ENCODE assay signal across 8 cellular contexts in the genomic region with DNA sequence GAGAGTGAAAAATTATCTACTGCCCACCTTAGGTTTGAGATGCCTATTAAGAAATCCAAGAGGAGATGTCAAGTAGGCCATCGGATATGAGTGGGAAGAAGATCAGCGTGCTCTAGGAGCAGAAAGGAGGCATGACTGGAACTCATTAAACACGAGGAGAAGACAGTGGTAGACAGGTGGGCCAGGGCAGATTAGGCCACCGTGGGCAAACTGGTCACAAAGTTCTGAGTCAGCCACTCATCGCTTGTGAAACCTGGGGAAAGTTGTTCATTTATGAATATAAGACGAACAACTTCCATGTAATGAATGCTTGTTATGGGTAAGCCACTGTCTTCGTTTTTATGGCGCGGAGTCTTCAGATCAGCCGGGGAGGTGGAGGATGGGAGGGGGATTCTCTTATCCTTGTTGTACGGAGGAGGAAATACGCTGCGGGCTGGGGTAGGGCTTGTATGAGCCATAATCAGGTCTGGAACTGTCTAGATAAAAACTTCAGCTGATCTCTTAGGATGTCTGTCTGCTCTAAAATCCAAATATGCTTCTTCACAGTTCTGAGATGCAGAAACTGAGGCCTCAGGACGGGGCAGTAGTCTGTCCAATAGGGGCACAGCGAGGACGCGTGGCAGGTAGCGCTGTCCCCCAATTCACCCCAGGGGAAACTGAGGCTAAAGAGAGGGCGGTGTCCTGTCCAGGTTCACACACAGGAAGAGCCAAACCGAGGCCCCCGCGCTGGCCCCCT. TPM values are rescaled to one million over a fixed set of nuclear protein-coding genes. Genes with fewer than 3 reads are reported as not detected.
DNase-seq lines count a peak whose midpoint lies in the region; ATAC-seq and TF ChIP-seq lines count a peak whose summit lies in the region.

No MANE protein-coding gene starts in this region.

- H3K27ac ChIP-seq in CD4-positive, CD25-positive, alpha-beta regulatory T cell (ENCODE audit: insufficient read depth, low read length, poor library complexity, severe bottlenecking), result peak overlapping the region; percentile 84
- H3K27ac ChIP-seq in KOPT-K1 (ENCODE audit: low read depth, low read length, poor library complexity, severe bottlenecking) (peak overlapping the region; percentile 84), mesendoderm (ENCODE audit: low read depth, low read length) (no peak overlapping the region)

- no peak overlapping the region for H2AK5ac ChIP-seq in mesendoderm (ENCODE audit: low read length)

- no peaks in the 10 kb centered on the region for H3K36me3 Mint-ChIP-seq in CD4-positive, CD25-positive, alpha-beta regulatory T cell
- H3K36me3 Mint-ChIP-seq in brain, result no peaks in the 10 kb centered on the region

- no peak for ATAC-seq in CD4-positive, CD25-positive, alpha-beta regulatory T cell (ENCODE audit: low read depth in 2 of 2)
- ATAC-seq in HG03354 (IDR thresholded peaks at IDR 0.05; ENCODE audit: poor library complexity, severe bottlenecking, unreplicated experiment) (no peak), HG02981 (IDR thresholded peaks at IDR 0.05; ENCODE audit: unreplicated experiment) (no peak)

- H3K36me3 ChIP-seq in CD4-positive, CD25-positive, alpha-beta regulatory T cell (ENCODE audit: control insufficient read depth, insufficient read depth, low read length), result no peaks in the 10 kb centered on the region
- H3K36me3 ChIP-seq in KOPT-K1 (ENCODE audit: insufficient read depth, low read length) (no peaks in the 10 kb centered on the region), mesendoderm (ENCODE audit: control insufficient read depth, insufficient read depth, low read length) (no peaks in the 10 kb centered on the region)

- H3K4me1 Mint-ChIP-seq in CD4-positive, CD25-positive, alpha-beta regulatory T cell, result peaks cover 12 to 43% (median 29%) of the 10 kb centered on the region in 4 donors
- H3K4me1 Mint-ChIP-seq in brain, result peaks cover 52% of the 10 kb centered on the region

- peaks cover 10% of the 10 kb centered on the region for H3K79me2 ChIP-seq in mesendoderm (ENCODE audit: control insufficient read depth, insufficient read depth, low read length)

- H2BK15ac ChIP-seq in mesendoderm (replicated peaks; ENCODE audit: low read depth), result no peak overlapping the region

- no CpG with 5 or more reads among the region's 22 CpGs for WGBS in mesendoderm (ENCODE audit: extremely low coverage, insufficient coverage, low lambda C conversion rate)

- H3K4me1 ChIP-seq in CD4-positive, CD25-positive, alpha-beta regulatory T cell (ENCODE audit: control insufficient read depth, insufficient read depth, low read length, poor library complexity, severe bottlenecking), result peaks cover 23% of the 10 kb centered on the region
- H3K4me1 ChIP-seq in mesendoderm (ENCODE audit: control insufficient read depth, low read depth, low read length), result no peaks in the 10 kb centered on the region

- H4K8ac ChIP-seq in mesendoderm (ENCODE audit: low read depth, low read length), result peak overlapping the region; percentile 44

- peak overlapping the region; percentile 93 to 97 (median 96) for H3K27ac Mint-ChIP-seq in CD4-positive, CD25-positive, alpha-beta regulatory T cell
- H3K27ac Mint-ChIP-seq in brain, result peak overlapping the region; percentile 96 to 99 (median 98)

- H3K79me1 ChIP-seq in mesendoderm (ENCODE audit: low read length), result peaks cover 19% of the 10 kb centered on the region

- no peak overlapping the region for H3K4ac ChIP-seq in mesendoderm (ENCODE audit: low read depth, low read length)

- H3K9me3 ChIP-seq in CD4-positive, CD25-positive, alpha-beta regulatory T cell (ENCODE audit: control insufficient read depth in 2 of 2, low read length in 2 of 2), result no peaks in the 10 kb centered on the region
- H3K9me3 ChIP-seq in KOPT-K1 (ENCODE audit: insufficient read depth, low read length, poor library complexity, severe bottlenecking), result no peaks in the 10 kb centered on the region

- in situ Hi-C loops in GM13976 (cut with MboI; ENCODE audit: low sequenced_read_pairs, unreplicated experiment), result no loop called here

- no peak overlapping the region for H4K5ac ChIP-seq in mesendoderm (ENCODE audit: low read length)

- no peaks in the 10 kb centered on the region for H3K9me3 Mint-ChIP-seq in CD4-positive, CD25-positive, alpha-beta regulatory T cell
- no peaks in the 10 kb centered on the region for H3K9me3 Mint-ChIP-seq in brain

- H2BK120ac ChIP-seq in mesendoderm (ENCODE audit: low read depth, low read length), result no peak overlapping the region

- no peak for TF ChIP-seq CTCF in brain (conservative IDR thresholded peaks at IDR 0.05)
- TF ChIP-seq CTCF in GM13976 (IDR thresholded peaks at IDR 0.05; ENCODE audit: borderline replicate concordance, control extremely low read depth, extremely low read depth, insufficient read depth, missing control alignments), result no peak

- H3K56ac ChIP-seq in mesendoderm (ENCODE audit: low read length), result peak overlapping the region; percentile 77

- no peak overlapping the region for H2BK5ac ChIP-seq in mesendoderm (ENCODE audit: low read length)

- peak overlapping the region; percentile 75 for H3K4me3 ChIP-seq in CD4-positive, CD25-positive, alpha-beta regulatory T cell (ENCODE audit: low read depth, low read length)
- H3K4me3 ChIP-seq in mesendoderm (ENCODE audit: low read length), result peak overlapping the region; percentile 45

- H3K4me2 ChIP-seq in mesendoderm (ENCODE audit: low read length), result peak overlapping the region; percentile 47

- peak overlapping the region; percentile 52 for H3K9ac ChIP-seq in mesendoderm (ENCODE audit: low read length)

- no peak for DNase-seq in CD4-positive, CD25-positive, alpha-beta regulatory T cell
- DNase-seq in mesendoderm (no peak), GM13976 (ENCODE audit: low spot score) (no peak), islet precursor cell (no peak)

- H3K27me3 ChIP-seq in CD4-positive, CD25-positive, alpha-beta regulatory T cell (ENCODE audit: control insufficient read depth, insufficient read depth, low read length), result no peaks in the 10 kb centered on the region
- H3K27me3 ChIP-seq in mesendoderm (ENCODE audit: insufficient read depth, low read length, poor library complexity), result no peaks in the 10 kb centered on the region

- no peak overlapping the region for H3K23ac ChIP-seq in mesendoderm (ENCODE audit: low read length)

- H3K4me3 Mint-ChIP-seq in CD4-positive, CD25-positive, alpha-beta regulatory T cell, result peak overlapping the region; percentile 89 to 98 (median 95)
- H3K4me3 Mint-ChIP-seq in brain, result peak overlapping the region; percentile 87 to 92 (median 92)

- no peak overlapping the region for H3K18ac ChIP-seq in mesendoderm (ENCODE audit: low read length)

- no peaks in the 10 kb centered on the region for H3K27me3 Mint-ChIP-seq in CD4-positive, CD25-positive, alpha-beta regulatory T cell
- no peaks in the 10 kb centered on the region for H3K27me3 Mint-ChIP-seq in brain

RNA-seq across cellular contexts. Expression of gene ZNF444, which starts 1.1 kb away (rescaled TPM):
- 23.5 TPM for total RNA-seq in CD4-positive, CD25-positive, alpha-beta regulatory T cell
- polyA plus RNA-seq in CD4-positive, CD25-positive, alpha-beta regulatory T cell, result 10 to 100 TPM; 10.8 to 16.0 (median 13.4) TPM
- polyA plus RNA-seq in brain (ENCODE audit: insufficient read depth, low read depth, low replicate concordance), result 39.9 TPM
- 19.9 TPM for polyA plus RNA-seq in mesendoderm (2013, experiment 1 of 2)
- polyA plus RNA-seq in mesendoderm (2013, experiment 2 of 2), result 20.3 TPM

RNA-seq across cellular contexts. Expression of gene ZNF787, which starts 18.9 kb away (rescaled TPM):
- 21.4 TPM for total RNA-seq in CD4-positive, CD25-positive, alpha-beta regulatory T cell
- 1 to 10 TPM in 3 of 4 donors, under 1 TPM in 1; 0.73 to 1.8 (median 1.4) TPM for polyA plus RNA-seq in CD4-positive, CD25-positive, alpha-beta regulatory T cell
- polyA plus RNA-seq in brain (ENCODE audit: insufficient read depth, low read depth, low replicate concordance), result 30.6 TPM
- polyA plus RNA-seq in mesendoderm (2013, experiment 1 of 2), result 50.7 TPM
- polyA plus RNA-seq in mesendoderm (2013, experiment 2 of 2), result 51.3 TPM

RNA-seq across cellular contexts. Expression of gene GALP, which starts 35.8 kb away (rescaled TPM):
- total RNA-seq in CD4-positive, CD25-positive, alpha-beta regulatory T cell, result not detected
- not detected for polyA plus RNA-seq in CD4-positive, CD25-positive, alpha-beta regulatory T cell
- polyA plus RNA-seq in brain (ENCODE audit: insufficient read depth, low read depth, low replicate concordance), result not detected
- polyA plus RNA-seq in mesendoderm (2013, experiment 1 of 2), result not detected
- polyA plus RNA-seq in mesendoderm (2013, experiment 2 of 2), result not detected

RNA-seq across cellular contexts. Expression of gene ZSCAN5B, which starts 57.6 kb away (rescaled TPM):
- not detected for total RNA-seq in CD4-positive, CD25-positive, alpha-beta regulatory T cell
- not detected for polyA plus RNA-seq in CD4-positive, CD25-positive, alpha-beta regulatory T cell
- not detected for polyA plus RNA-seq in brain (ENCODE audit: insufficient read depth, low read depth, low replicate concordance)
- polyA plus RNA-seq in mesendoderm (2013, experiment 1 of 2), result 0.03 TPM
- polyA plus RNA-seq in mesendoderm (2013, experiment 2 of 2), result not detected

Comparison
In these comparisons a context has a peak if more than half of its experiments do, and no peak if none do; other contexts are left out.
1. RNA of gene ZNF787, which starts 18.9 kb away (polyA plus RNA-seq): 30.6 TPM in brain (single experiment); 0.73 to 1.8 TPM in CD4-positive, CD25-positive, alpha-beta regulatory T cell; every median in the first group is over 10 times any median in the second.